Comparison of ENCODE assay signal across 8 cellular contexts in genomic region chr17:17042851-17043667, GRCh38. TPM values are rescaled to one million over a fixed set of nuclear protein-coding genes. Genes with fewer than 3 reads are reported as not detected.
A peak's percentile ranks its signal among the peaks of the same experiment; 100 is the strongest.
DNase-seq lines count a peak whose midpoint lies in the region; ATAC-seq, FAIRE-seq and TF ChIP-seq lines count a peak whose summit lies in the region.

No MANE protein-coding gene starts in this region.

- peaks cover 0 to 2% of the 10 kb centered on the region in 2 donors for H3K27me3 Mint-ChIP-seq in CD8-positive, alpha-beta memory T cell
- H3K27me3 Mint-ChIP-seq in activated T-cell treated with anti-CD3 and anti-CD28 coated beads, Interleukin-2, amount 50 U/mL, for 4 hours (ENCODE audit: low read depth): no peaks in the 10 kb centered on the region

- peak overlapping the region; percentile 90 to 97 (median 97) for H3K4me3 Mint-ChIP-seq in CD8-positive, alpha-beta memory T cell
- H3K4me3 Mint-ChIP-seq in activated T-cell treated with anti-CD3 and anti-CD28 coated beads, Interleukin-2, amount 50 U/mL, for 4 hours: peak overlapping the region; percentile 91

- H3K36me3 ChIP-seq in CD8-positive, alpha-beta memory T cell (ENCODE audit: insufficient read depth, low read length): no peaks in the 10 kb centered on the region
- H3K36me3 ChIP-seq in prostate gland: no peaks in the 10 kb centered on the region

- CTCF ChIA-PET in CD8-positive, alpha-beta memory T cell (lab: Charles Lee): no interaction called here

- under 1% methylated on average over 41 of the region's 42 CpGs for WGBS in prostate gland

- peaks cover 48 to 56% (median 54%) of the 10 kb centered on the region in 3 donors for H3K4me1 Mint-ChIP-seq in CD8-positive, alpha-beta memory T cell
- H3K4me1 Mint-ChIP-seq in activated T-cell treated with anti-CD3 and anti-CD28 coated beads, Interleukin-2, amount 50 U/mL, for 4 hours (ENCODE audit: low read depth): peaks cover 53% of the 10 kb centered on the region

- H3K9me3 Mint-ChIP-seq in CD8-positive, alpha-beta memory T cell: peaks cover 0 to 2% (median 0%) of the 10 kb centered on the region in 5 donors
- H3K9me3 Mint-ChIP-seq in activated T-cell treated with anti-CD3 and anti-CD28 coated beads, Interleukin-2, amount 50 U/mL, for 4 hours: no peaks in the 10 kb centered on the region

- ATAC-seq in activated T-cell treated with anti-CD3 and anti-CD28 coated beads, Interleukin-2, amount 50 U/mL, for 4 hours: peak in 1 of 2 donors; percentile 12

- H3K4me3 ChIP-seq in CD8-positive, alpha-beta memory T cell (ENCODE audit: low read length): peak overlapping the region; percentile 91
- H3K4me3 ChIP-seq in foreskin fibroblast (ENCODE audit: low read depth in 1 of 2, low read length in 2 of 2) (peak overlapping the region; percentile 80 to 88), prostate gland (peak overlapping the region; percentile 58 to 70)

- intact Hi-C loops in prostate gland (cut with DNase I): no loop called here

- FAIRE-seq in HTR-8/SVneo (lab: Jason Lieb, UNC): peak; percentile 4

- peaks cover 0 to 6% (median 0%) of the 10 kb centered on the region in 3 donors for H3K36me3 Mint-ChIP-seq in CD8-positive, alpha-beta memory T cell
- no peaks in the 10 kb centered on the region for H3K36me3 Mint-ChIP-seq in activated T-cell treated with anti-CD3 and anti-CD28 coated beads, Interleukin-2, amount 50 U/mL, for 4 hours (ENCODE audit: insufficient read depth)

- H3K9me3 ChIP-seq in CD8-positive, alpha-beta memory T cell (ENCODE audit: low read length): no peaks in the 10 kb centered on the region
- H3K9me3 ChIP-seq in prostate gland: no peaks in the 10 kb centered on the region

- TF ChIP-seq POLR2A in prostate gland (IDR thresholded peaks at IDR 0.05): no peak

- H3K27ac Mint-ChIP-seq in CD8-positive, alpha-beta memory T cell: peak overlapping the region; percentile 69 to 98 (median 94)

- H3K4me1 ChIP-seq in CD8-positive, alpha-beta memory T cell (ENCODE audit: insufficient read depth, low read length): peaks cover 55% of the 10 kb centered on the region
- no peaks in the 10 kb centered on the region for H3K4me1 ChIP-seq in prostate gland (replicated peaks)

- peak in 3 of 5 donors; percentile 6 to 57 (median 9) for DNase-seq in CD8-positive, alpha-beta memory T cell
- no peak for DNase-seq in HTR-8/SVneo (ENCODE audit: insufficient read length, low spot score)
- DNase-seq in activated T-cell treated with anti-CD3 and anti-CD28 coated beads, Interleukin-2, amount 50 U/mL, for 4 hours: peak; percentile 21
- peak; percentile 52 to 80 for DNase-seq in foreskin fibroblast
- no peak for DNase-seq in prostate gland (ENCODE audit: low spot score)
- DNase-seq in NCI-H2196 (lab: John Stamatoyannopoulos, UW; ENCODE audit: unreplicated experiment): no peak
- no peak for DNase-seq in kidney glomerular epithelial cell (lab: John Stamatoyannopoulos, UW)
- DNase-seq in GM19240 (ENCODE audit: insufficient read length, low spot score): no peak

- POLR2A ChIA-PET in CD8-positive, alpha-beta memory T cell (lab: Charles Lee): interaction anchor here (1.0 kb wide), 1 partner anchor 10 kb away, joined by 5 read pairs; no protein-coding TSS in a partner anchor

- no peak for TF ChIP-seq CTCF in foreskin fibroblast (IDR thresholded peaks at IDR 0.05; ENCODE audit: low read depth, low read length)
- no peak for TF ChIP-seq CTCF in prostate gland (IDR thresholded peaks at IDR 0.05)

- H3K27me3 ChIP-seq in CD8-positive, alpha-beta memory T cell (ENCODE audit: insufficient read depth, low read length, poor library complexity, severe bottlenecking): no peaks in the 10 kb centered on the region
- no peaks in the 10 kb centered on the region for H3K27me3 ChIP-seq in prostate gland (replicated peaks; ENCODE audit: insufficient read depth)

- H3K27ac ChIP-seq in CD8-positive, alpha-beta memory T cell (ENCODE audit: low read depth, low read length): peak overlapping the region; percentile 58
- H3K27ac ChIP-seq in prostate gland: peak overlapping the region; percentile 65 to 70

RNA-seq across cellular contexts. Expression of gene MPRIP, which starts 0.8 kb away (rescaled TPM):
- total RNA-seq in CD8-positive, alpha-beta memory T cell: 100 to 1,000 TPM; 174 to 184 TPM
- 40.3 TPM for polyA plus RNA-seq in CD8-positive, alpha-beta memory T cell
- 100 to 1,000 TPM; 121 to 132 (median 132) TPM for total RNA-seq in activated T-cell treated with anti-CD3 and anti-CD28 coated beads, Interleukin-2, amount 50 U/mL, for 4 hours
- 100 to 1,000 TPM in 1 of 2 donors, 10 to 100 TPM in 1; 84.3 to 258 TPM for total RNA-seq in prostate gland

Comparison
In these comparisons a context has a peak if more than half of its experiments do, and no peak if none do; other contexts are left out.
1. DNase-seq: peak in CD8-positive, alpha-beta memory T cell (3 of 5), activated T-cell treated with anti-CD3 and anti-CD28 coated beads, Interleukin-2, amount 50 U/mL, for 4 hours (single experiment) and foreskin fibroblast (2 of 2); none in HTR-8/SVneo (single experiment), prostate gland (single experiment), NCI-H2196 (single experiment), kidney glomerular epithelial cell (single experiment) and GM19240 (single experiment).
2. Peak in every context shown above with its lines, with median percentiles within 50 percentile points of each other: H3K4me3 ChIP-seq.